In the genomic region with DNA sequence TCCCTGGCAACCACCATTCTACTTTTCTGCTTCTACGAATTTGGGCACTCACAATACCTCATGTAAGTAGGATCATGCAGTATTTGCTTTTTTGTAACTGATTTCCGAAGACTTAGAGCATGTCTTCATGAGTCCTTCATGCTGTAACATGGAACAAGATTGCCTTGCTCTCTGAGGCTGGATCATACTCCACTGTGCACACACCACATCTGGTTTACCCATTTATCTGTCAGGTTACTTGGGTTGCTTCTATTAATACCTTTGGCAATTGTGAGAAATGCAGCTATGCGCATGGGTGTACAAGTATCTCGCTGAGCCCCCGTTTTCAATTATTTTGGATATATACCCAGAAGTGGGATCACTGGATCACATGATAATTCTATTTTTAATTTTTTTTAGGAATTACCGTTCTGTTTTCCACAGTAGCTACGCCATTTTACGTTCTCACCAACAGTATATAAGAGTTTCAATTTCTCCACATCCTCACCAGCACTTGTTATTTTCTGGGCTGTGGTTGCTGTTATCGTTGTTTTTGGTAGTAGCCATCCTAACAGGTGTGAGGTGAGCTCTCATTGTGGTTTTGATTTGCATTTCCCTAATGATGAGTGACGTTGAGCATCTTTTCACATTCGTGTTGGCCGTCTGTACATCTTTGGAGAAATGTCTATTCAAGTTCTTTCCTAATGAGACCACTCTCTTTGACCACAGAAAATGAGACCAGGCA, we compare ENCODE assay signal across 15 cellular contexts. TPM values are rescaled to one million over a fixed set of nuclear protein-coding genes. Genes with fewer than 3 reads are reported as not detected.
DNase-seq lines count a peak whose midpoint lies in the region; ATAC-seq and TF ChIP-seq lines count a peak whose summit lies in the region.
"Had no signal": no experiment of that assay in that cellular context is flagged by ENCODE, and none has a peak within 500 bp of the region (broad histone marks: within the 10 kb centered on the region; RNA-seq: fewer than 3 reads in every experiment).

No MANE protein-coding gene starts in this region.

- no peaks in the 10 kb centered on the region for H3K9me3 ChIP-seq in HCT116 (ENCODE audit: control insufficient read depth in 1 of 2, insufficient read depth in 1 of 2, low read depth in 1 of 2, low read length in 2 of 2)
- no peaks in the 10 kb centered on the region for H3K9me3 ChIP-seq in neutrophil
- no peaks in the 10 kb centered on the region for H3K9me3 ChIP-seq in BE2C
- H3K9me3 ChIP-seq in H9 (ENCODE audit: control insufficient read depth, low read depth, low read length), result no peaks in the 10 kb centered on the region

- H3K36me3 ChIP-seq in HCT116 (ENCODE audit: control insufficient read depth in 1 of 2, insufficient read depth in 2 of 2, low read length in 2 of 2) (no peaks in the 10 kb centered on the region), neutrophil (no peaks in the 10 kb centered on the region), BE2C (no peaks in the 10 kb centered on the region)

- H3K36me3 Mint-ChIP-seq in Calu3 (ENCODE audit: insufficient read depth, unreplicated experiment) (no peaks in the 10 kb centered on the region), H9 (ENCODE audit: insufficient read depth in 1 of 3, low read depth in 3 of 3) (no peaks in the 10 kb centered on the region; a peak in 1 of 7 replicates)

- no peak overlapping the region for H2BK15ac ChIP-seq in H9 (ENCODE audit: low read depth, low read length)

- no peak overlapping the region for H3K56ac ChIP-seq in H9 (ENCODE audit: insufficient read length, low read depth, low read length)

- no peak for TF ChIP-seq RAD21 in HCT116 (IDR thresholded peaks at IDR 0.05; ENCODE audit: low read depth)

- H4K5ac ChIP-seq in H9 (ENCODE audit: insufficient read length, low read depth, low read length), result no peak overlapping the region

- no peak overlapping the region for H3K4me3 ChIP-seq in HCT116 (replicated peaks in 1 of 2; ENCODE audit: low read depth in 1 of 2, low read length in 2 of 2)
- no peak overlapping the region for H3K4me3 ChIP-seq in neutrophil (ENCODE audit: low read depth in 1 of 2, low read length in 1 of 2)
- no peak overlapping the region for H3K4me3 ChIP-seq in BE2C (ENCODE audit: low read depth, low read length)

- TF ChIP-seq CTCF in HCT116 (IDR thresholded peaks at IDR 0.05 in 2 of 3, conservative IDR thresholded peaks at IDR 0.05 in 1 of 3; ENCODE audit: borderline replicate concordance in 1 of 3, insufficient read depth in 1 of 3, low read depth in 2 of 3, low read length in 2 of 3) (no peak), neutrophil (IDR thresholded peaks at IDR 0.05) (no peak), Calu3 (IDR thresholded peaks at IDR 0.05; ENCODE audit: unreplicated experiment) (no peak), BE2C (IDR thresholded peaks at IDR 0.05; ENCODE audit: low read depth, low read length) (no peak), H9 (conservative IDR thresholded peaks at IDR 0.05) (no peak)

- peak overlapping the region; percentile 75 for H2AFZ ChIP-seq in HCT116 (ENCODE audit: low read depth, low read length, poor library complexity, severe bottlenecking)
- H2AFZ ChIP-seq in H9 (ENCODE audit: low read length), result no peak overlapping the region

- no peak overlapping the region for H3K18ac ChIP-seq in H9 (ENCODE audit: insufficient read length, low read depth, low read length)

- H3K4me3 Mint-ChIP-seq in Calu3 (ENCODE audit: low read depth, unreplicated experiment), result no peak overlapping the region
- no peak overlapping the region for H3K4me3 Mint-ChIP-seq in H9
- H3K4me3 Mint-ChIP-seq: activated CD8-positive, alpha-beta T cell treated with anti-CD3 and anti-CD28 coated beads for 36 hours; dendritic cell treated with granulocyte-macrophage colony-stimulating factor and Interleukin-4, amounts not matched to agents 40 ng/mL and 50 ng/mL, for 4 days; HFFc6; stimulated activated naive B cell treated with anti-CD40 and anti-IgM and Interleukin-4, amounts not matched to agents 10 μg/mL and 1 μg/mL and 100 μg/mL, for 72 hours had no signal

- DNase-seq in HCT116 (ENCODE audit: low read depth, low spot score) (no peak), Calu3 (no peak), BE2C (no peak), H9 (no peak)
- DNase-seq: activated CD8-positive, alpha-beta T cell treated with anti-CD3 and anti-CD28 coated beads for 36 hours; HFFc6; IMR-90; NCI-H2029; stimulated activated naive B cell treated with anti-CD40 and anti-IgM and Interleukin-4, amounts not matched to agents 10 μg/mL and 1 μg/mL and 100 μg/mL, for 72 hours had no signal

- H3K4me1 ChIP-seq in HCT116 (ENCODE audit: control insufficient read depth in 1 of 2, insufficient read depth in 2 of 2, low read length in 2 of 2) (peaks cover 22 to 35% of the 10 kb centered on the region in 2 experiments), neutrophil (ENCODE audit: control insufficient read depth in 1 of 2, insufficient read depth in 1 of 2, low read depth in 1 of 2, low read length in 1 of 2) (peaks cover 75 to 77% of the 10 kb centered on the region in 2 experiments), BE2C (no peaks in the 10 kb centered on the region), H9 (ENCODE audit: insufficient read depth, low read length) (peaks cover 3% of the 10 kb centered on the region; the same call in 1 of the 2 replicates)

- no peaks in the 10 kb centered on the region for H3K79me2 ChIP-seq in HCT116 (ENCODE audit: insufficient read depth, low read length)
- H3K79me2 ChIP-seq in H9 (ENCODE audit: insufficient read depth, low read length), result no peaks in the 10 kb centered on the region

- H3K23me2 ChIP-seq in H9 (ENCODE audit: insufficient read length, low read depth, low read length, poor library complexity, severe bottlenecking), result no peaks in the 10 kb centered on the region

- H2BK20ac ChIP-seq in H9 (ENCODE audit: low read depth, low read length, poor library complexity, severe bottlenecking), result no peak overlapping the region

- no peak overlapping the region for H2BK120ac ChIP-seq in H9 (ENCODE audit: low read depth, low read length, poor library complexity, severe bottlenecking)

- no peak overlapping the region for H3T11ph ChIP-seq in H9 (ENCODE audit: low read length)

- H3K27ac Mint-ChIP-seq in Calu3 (ENCODE audit: unreplicated experiment) (no peak overlapping the region), H9 (no peak overlapping the region)
- H3K27ac Mint-ChIP-seq: activated CD8-positive, alpha-beta T cell treated with anti-CD3 and anti-CD28 coated beads for 36 hours; dendritic cell treated with granulocyte-macrophage colony-stimulating factor and Interleukin-4, amounts not matched to agents 40 ng/mL and 50 ng/mL, for 4 days; HFFc6; stimulated activated naive B cell treated with anti-CD40 and anti-IgM and Interleukin-4, amounts not matched to agents 10 μg/mL and 1 μg/mL and 100 μg/mL, for 72 hours had no signal

- H4K8ac ChIP-seq in H9 (replicated peaks; ENCODE audit: insufficient read length, low read depth, low read length), result no peak overlapping the region

- H3K27ac ChIP-seq in HCT116 (ENCODE audit: low read depth, low read length) (no peak overlapping the region; the same call in 1 of the 2 replicates), neutrophil (peak overlapping the region; percentile 17), H9 (ENCODE audit: insufficient read length, low read depth, low read length) (no peak overlapping the region)

- H3K9me2 ChIP-seq in HCT116 (ENCODE audit: insufficient read depth), result no peaks in the 10 kb centered on the region

- no peak overlapping the region for H2AK5ac ChIP-seq in H9 (ENCODE audit: insufficient read length, low read length)

- no peaks in the 10 kb centered on the region for H3K9me3 Mint-ChIP-seq in Calu3 (ENCODE audit: low read depth, unreplicated experiment)
- no peaks in the 10 kb centered on the region for H3K9me3 Mint-ChIP-seq in H9
- H3K9me3 Mint-ChIP-seq: activated CD8-positive, alpha-beta T cell treated with anti-CD3 and anti-CD28 coated beads for 36 hours; dendritic cell treated with granulocyte-macrophage colony-stimulating factor and Interleukin-4, amounts not matched to agents 40 ng/mL and 50 ng/mL, for 4 days; HFFc6; stimulated activated naive B cell treated with anti-CD40 and anti-IgM and Interleukin-4, amounts not matched to agents 10 μg/mL and 1 μg/mL and 100 μg/mL, for 72 hours had no signal

- no peak overlapping the region for H3K23ac ChIP-seq in H9 (ENCODE audit: insufficient read length, low read depth, low read length)

- no peak overlapping the region for H4K91ac ChIP-seq in H9 (ENCODE audit: insufficient read length, low read depth, low read length)

- no CpG with 5 or more reads among the region's 12 CpGs for WGBS in H9 (ENCODE audit: extremely low coverage, insufficient read length, low lambda C conversion rate)

- H3K4me2 ChIP-seq in HCT116 (ENCODE audit: low read length) (peak overlapping the region; percentile 44), H9 (ENCODE audit: insufficient read depth, insufficient read length, low read length) (no peak overlapping the region)

- H3K27me3 Mint-ChIP-seq in Calu3 (ENCODE audit: unreplicated experiment), result no peaks in the 10 kb centered on the region
- peaks cover 1% of the 10 kb centered on the region; the same call in 1 of the 2 replicates for H3K27me3 Mint-ChIP-seq in H9 (ENCODE audit: low read depth)

- H3K4ac ChIP-seq in H9 (ENCODE audit: low read depth, low read length), result no peak overlapping the region

- intact Hi-C loops in HCT116 (cut with micrococcal nuclease) (no loop called here), Calu3 (cut with micrococcal nuclease; ENCODE audit: unreplicated experiment) (no loop called here)

- POLR2A ChIA-PET in HCT116 (lab: Charles Lee), result no interaction called here

- H3K9ac ChIP-seq in HCT116 (ENCODE audit: low read length) (no peak overlapping the region), H9 (ENCODE audit: extremely low read depth, insufficient read length, low read length) (no peak overlapping the region)

- CTCF ChIA-PET in HCT116 (lab: Charles Lee) (interaction anchor here (1.1 to 1.3 kb wide), 2 partner anchors 31 to 76 kb away, joined by 3 to 6 read pairs; no protein-coding TSS in a partner anchor), Calu3 (lab: Charles Lee) (interaction anchor here (1.0 kb wide), 1 partner anchor 22 kb away, joined by 3 read pairs; no protein-coding TSS in a partner anchor)

- RAD21 ChIA-PET in HCT116 (lab: Charles Lee; ENCODE audit: low non-redundant PET in 1 of 2, low total read pairs in 2 of 2, uncharacterized antibody in 2 of 2, unreplicated experiment in 2 of 2), result no interaction called here

- ATAC-seq in GM19023 (IDR thresholded peaks at IDR 0.05; ENCODE audit: unreplicated experiment), result peak; percentile 54
- ATAC-seq in HCT116, result peak; percentile 24
- peak; percentile 43 for ATAC-seq in HG03521 (IDR thresholded peaks at IDR 0.05; ENCODE audit: unreplicated experiment)
- ATAC-seq: activated CD8-positive, alpha-beta T cell treated with anti-CD3 and anti-CD28 coated beads for 36 hours; stimulated activated naive B cell treated with anti-CD40 and anti-IgM and Interleukin-4, amounts not matched to agents 10 μg/mL and 1 μg/mL and 100 μg/mL, for 72 hours had no signal

- no peak overlapping the region for H2BK12ac ChIP-seq in H9 (ENCODE audit: insufficient read length, low read depth, low read length)

- H3K4me1 Mint-ChIP-seq in Calu3 (ENCODE audit: low read depth, unreplicated experiment) (peaks cover 22% of the 10 kb centered on the region), H9 (peaks cover 8 to 13% of the 10 kb centered on the region in 2 experiments)

- no peak overlapping the region for H3K14ac ChIP-seq in H9 (ENCODE audit: insufficient read depth, low read length)

- H3K79me1 ChIP-seq in H9 (ENCODE audit: insufficient read depth, low read depth, low read length, poor library complexity, severe bottlenecking), result no peaks in the 10 kb centered on the region

- BruUV-seq in HCT116 (replicated peaks; lab: Mats Ljungman, UMichigan) (no TSS peak), Calu3 (replicated peaks; lab: Mats Ljungman, UMichigan) (no TSS peak)

- H4K20me1 ChIP-seq in HCT116 (ENCODE audit: insufficient read depth) (no peaks in the 10 kb centered on the region), H9 (ENCODE audit: control insufficient read depth, insufficient read depth, insufficient read length) (no peaks in the 10 kb centered on the region)

- no peak for TF ChIP-seq POLR2A in HCT116 (IDR thresholded peaks at IDR 0.05; ENCODE audit: borderline replicate concordance, extremely low read depth, insufficient read depth, insufficient read length)

- H2BK5ac ChIP-seq in H9 (ENCODE audit: insufficient read length, low read length), result no peak overlapping the region

- H3K27me3 ChIP-seq in HCT116 (ENCODE audit: insufficient read depth, low read length) (no peaks in the 10 kb centered on the region), neutrophil (no peaks in the 10 kb centered on the region), BE2C (no peaks in the 10 kb centered on the region), H9 (ENCODE audit: insufficient read depth, low read length) (no peaks in the 10 kb centered on the region)

RNA-seq across cellular contexts. Expression of gene SLC2A5, which starts 10.7 kb away (rescaled TPM):
- not detected for total RNA-seq in HCT116 (2021; ENCODE audit: unreplicated experiment)
- 0.04 TPM in 1 of 2 replicates, not detected in the other for polyA plus RNA-seq in HCT116 (2012)
- total RNA-seq in Calu3 (2022), result 0.33 TPM in 1 of 2 replicates, not detected in the other
- not detected for polyA plus RNA-seq in BE2C (2012; ENCODE audit: insufficient read depth, insufficient read length, low read depth)
- not detected in 2 replicates for total RNA-seq in H9 (2021)
- total RNA-seq: activated CD8-positive, alpha-beta T cell treated with anti-CD3 and anti-CD28 coated beads for 36 hours had no signal
- polyA plus RNA-seq: neural cell had no signal

RNA-seq across cellular contexts. Expression of gene GPR157, which starts 48.8 kb away (rescaled TPM):
- 7.7 TPM for total RNA-seq in HCT116 (2021; ENCODE audit: unreplicated experiment)
- polyA plus RNA-seq in HCT116 (2012), result 2.2 and 4.3 TPM in 2 replicates
- total RNA-seq in Calu3 (2022), result 5.4 and 12.5 TPM in 2 replicates
- not detected for polyA plus RNA-seq in BE2C (2012; ENCODE audit: insufficient read depth, insufficient read length, low read depth)
- 3.8 and 4.1 TPM in 2 replicates for total RNA-seq in H9 (2021)
- polyA plus RNA-seq: neural cell had no signal

RNA-seq across cellular contexts. Expression of gene SLC2A7, which starts 53.9 kb away (rescaled TPM):
- not detected for total RNA-seq in HCT116 (2021; ENCODE audit: unreplicated experiment)
- not detected in 2 replicates for polyA plus RNA-seq in HCT116 (2012)
- not detected in 2 replicates for total RNA-seq in Calu3 (2022)
- polyA plus RNA-seq in BE2C (2012; ENCODE audit: insufficient read depth, insufficient read length, low read depth), result not detected
- total RNA-seq in H9 (2021), result not detected in 2 replicates
- total RNA-seq: frontal cortex, HFFc6, IMR-90 had no signal
- polyA plus RNA-seq: IMR-90, neural cell had no signal
